Comparison of ENCODE assay signal across 8 cellular contexts in the genomic region with DNA sequence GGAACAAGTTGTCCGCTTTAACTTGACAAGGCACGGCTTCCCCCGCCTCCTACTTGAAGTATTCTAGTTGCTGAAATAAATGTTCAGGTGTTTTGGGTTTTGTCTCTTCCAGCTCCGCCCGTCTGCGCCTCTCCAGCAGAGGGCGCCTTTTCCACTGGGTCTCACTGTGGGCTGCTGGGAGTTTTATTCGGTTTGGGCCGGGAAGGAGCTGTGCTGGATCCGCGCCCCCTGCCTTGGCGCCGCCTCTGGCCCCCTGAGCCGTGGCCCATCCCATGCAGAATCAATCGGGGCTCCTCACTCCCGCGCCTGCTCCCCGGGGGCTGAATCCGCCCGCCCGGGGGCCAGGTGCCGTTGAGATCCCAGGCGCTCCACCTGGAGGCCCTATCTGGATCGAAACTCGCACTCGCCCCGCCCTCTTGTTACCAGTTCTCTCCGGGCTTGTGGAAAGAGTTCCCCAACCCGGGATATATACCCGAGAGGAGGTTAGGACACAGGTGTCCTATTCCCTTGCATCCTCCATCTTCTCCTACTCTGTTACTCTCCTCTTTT. TPM values are rescaled to one million over a fixed set of nuclear protein-coding genes. Genes with fewer than 3 reads are reported as not detected.
DNase-seq lines count a peak whose midpoint lies in the region; ATAC-seq and TF ChIP-seq lines count a peak whose summit lies in the region.

No MANE protein-coding gene starts in this region.

- H3K4me3 ChIP-seq in MG63 (peak overlapping the region; percentile 24), WI38 (ENCODE audit: low read depth, low read length) (no peak overlapping the region), left lung (peak overlapping the region in 1 of 2 donors; percentile 30)

- DNase-seq in D341Med (ENCODE audit: low spot score) (peak; percentile 79), MG63 (peak; percentile 55), left lung (peak; percentile 59 to 87), hippocampal formation (lab: John Stamatoyannopoulos, UW) (no peak)
- DNase-seq in central memory CD4-positive, alpha-beta T cell = peak; percentile 34
- peak in 2 of 3 donors; percentile 37 to 63 for DNase-seq in stimulated activated CD4-positive, alpha-beta T cell treated with anti-CD3 and anti-CD28 coated beads, TNF-alpha, amount 100 ng/mL, for 48 hours (ENCODE audit: low read depth in 3 of 3)

- H3K36me3 ChIP-seq in MG63 (no peaks in the 10 kb centered on the region), left lung (no peaks in the 10 kb centered on the region)

- H3K27ac ChIP-seq in left lung = no peak overlapping the region

- H3K9me3 ChIP-seq in MG63 (no peaks in the 10 kb centered on the region), left lung (no peaks in the 10 kb centered on the region)

- peak; percentile 28; the same call in 1 of the 2 replicates for TF ChIP-seq CTCF in WI38 (IDR thresholded peaks at IDR 0.05; ENCODE audit: low read depth, low read length)
- peak; percentile 58 to 61 for TF ChIP-seq CTCF in left lung (IDR thresholded peaks at IDR 0.05)

- no peaks in the 10 kb centered on the region for H3K4me1 ChIP-seq in left lung

- H3K27me3 ChIP-seq in MG63 = no peaks in the 10 kb centered on the region
- peaks cover 0 to 16% of the 10 kb centered on the region in 2 donors for H3K27me3 ChIP-seq in left lung

- ATAC-seq in GM21717 (IDR thresholded peaks at IDR 0.05; ENCODE audit: unreplicated experiment) (peak; percentile 83), left lung (peak; percentile 99)

- intact Hi-C loops in left lung (cut with DNase I) = no loop called here

RNA-seq across cellular contexts. Expression of a gene that starts 51.0 kb away (rescaled TPM):
- 20.4 and 33.2 TPM in 2 replicates for total RNA-seq in MG63 (2014; rRNA removed; shearing (Covaris generic); ENCODE audit: low replicate concordance)
- 10 to 100 TPM; 21.7 to 41.6 TPM for total RNA-seq in left lung

Comparison
In these comparisons a context has a peak if more than half of its experiments do, and no peak if none do; other contexts are left out.
1. DNase-seq: peak in D341Med (single experiment), MG63 (single experiment), central memory CD4-positive, alpha-beta T cell (single experiment), left lung (2 of 2) and stimulated activated CD4-positive, alpha-beta T cell treated with anti-CD3 and anti-CD28 coated beads, TNF-alpha, amount 100 ng/mL, for 48 hours (2 of 3); none in hippocampal formation (0 of 2).